Comparison of ENCODE assay signal across 16 cellular contexts in the genomic region with DNA sequence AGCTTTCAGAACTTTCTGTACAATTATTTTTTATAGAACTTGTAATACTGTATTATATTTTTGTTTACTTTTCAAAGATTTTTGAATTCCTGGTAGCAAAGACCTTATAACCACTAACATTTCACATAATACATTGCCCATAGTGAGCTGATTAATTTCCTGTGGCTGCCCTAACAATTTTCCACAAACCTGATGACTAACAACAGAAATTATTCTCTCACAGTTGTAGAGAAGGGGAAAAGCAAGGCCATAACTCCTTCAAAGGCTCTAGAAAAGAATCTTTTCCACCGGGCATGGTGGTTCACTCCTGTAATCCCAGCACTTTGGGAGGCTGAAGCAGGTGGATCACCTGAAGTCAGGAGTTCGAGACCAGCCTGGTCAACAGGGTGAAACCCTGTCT. TPM values are rescaled to one million over a fixed set of nuclear protein-coding genes. Genes with fewer than 3 reads are reported as not detected.
DNase-seq lines count a peak whose midpoint lies in the region; ATAC-seq, FAIRE-seq and TF ChIP-seq lines count a peak whose summit lies in the region.
"Had no signal": no experiment of that assay in that cellular context is flagged by ENCODE, and none has a peak within 500 bp of the region (broad histone marks: within the 10 kb centered on the region; RNA-seq: fewer than 3 reads in every experiment).

No MANE protein-coding gene starts in this region.

- TF ChIP-seq RAD21 in HepG2 (CRISPR knock-in tag; IDR thresholded peaks at IDR 0.05): no peak

- H3K27ac ChIP-seq in HepG2 (ENCODE audit: extremely low read length, insufficient read depth, low read length): no peak overlapping the region
- H3K27ac ChIP-seq: gastroesophageal sphincter had no signal

- peak overlapping the region; percentile 54 to 84 (median 69) for H3K27ac Mint-ChIP-seq in immature natural killer cell

- H3K27me3 Mint-ChIP-seq in immature natural killer cell (ENCODE audit: low read depth in 3 of 3): peaks cover 0 to 2% (median 0%) of the 10 kb centered on the region in 3 donors
- H3K27me3 Mint-ChIP-seq: CD4-positive, CD25-positive, alpha-beta regulatory T cell had no signal

- TF ChIP-seq CTCF in HepG2 (CRISPR knock-in tag; IDR thresholded peaks at IDR 0.05): no peak

- in situ Hi-C loops in HepG2 (cut with HindIII; ENCODE audit: extremely low pct_ligation_motif_present, low pct_unique_long_range_greater_than_20kb): no loop called here

- DNase-seq in AG08395 (ENCODE audit: low spot score) (peak; percentile 73), HS-5 (ENCODE audit: low read depth) (peak; percentile 25), astrocyte of the hippocampus (ENCODE audit: low read depth, low spot score) (peak; percentile 78), immature natural killer cell (no peak), HepG2 (ENCODE audit: low spot score) (no peak), RKO (ENCODE audit: low spot score) (no peak)
- DNase-seq: CD4-positive, CD25-positive, alpha-beta regulatory T cell; islet precursor cell; NCI-H1092 treated with DMSO at 0.1 percent for 48 hours; NCI-H510A treated with DMSO at 0.1 percent for 48 hours; retina had no signal

- no peak overlapping the region for H3K9ac ChIP-seq in HepG2 (ENCODE audit: insufficient read depth, low read depth, low read length)

- peaks cover 15% of the 10 kb centered on the region for H3K9me3 ChIP-seq in HepG2 (ENCODE audit: low read length)

- no peaks in the 10 kb centered on the region for H4K20me1 ChIP-seq in HepG2 (ENCODE audit: insufficient read depth, low read length)

- peaks cover 72 to 94% of the 10 kb centered on the region in 2 donors for H3K4me1 Mint-ChIP-seq in immature natural killer cell

- H3K27me3 ChIP-seq in HepG2 (ENCODE audit: control insufficient read depth in 1 of 2, insufficient read depth in 2 of 2, low read length in 2 of 2): no peaks in the 10 kb centered on the region
- H3K27me3 ChIP-seq: gastroesophageal sphincter had no signal

- TF ChIP-seq EP300 in HepG2 (IDR thresholded peaks at IDR 0.05; ENCODE audit: low read depth in 2 of 2, low read length in 2 of 2): no peak
- no peak for TF ChIP-seq EP300 in HepG2 (CRISPR knock-in tag; IDR thresholded peaks at IDR 0.05; ENCODE audit: borderline replicate concordance)

- intact Hi-C loops in HepG2 (cut with micrococcal nuclease; ENCODE audit: unreplicated experiment): no loop called here

- BruUV-seq in HepG2 (replicated peaks; lab: Mats Ljungman, UMichigan): no TSS peak

- FAIRE-seq in HepG2 (lab: Jason Lieb, UNC): no peak
- FAIRE-seq: TTC549 had no signal

- H3K79me2 ChIP-seq in HepG2 (ENCODE audit: insufficient read depth, low read length): no peaks in the 10 kb centered on the region

- CTCF ChIA-PET in HepG2 (lab: Yijun Ruan, JAX; ENCODE audit: low intra/inter-chr PET ratio, low total read pairs): no interaction called here

- POLR2A ChIA-PET in HepG2 (lab: Yijun Ruan, JAX): no interaction called here

- H3K4me1 ChIP-seq in HepG2 (ENCODE audit: insufficient read depth, low read length): peaks cover 27% of the 10 kb centered on the region

- H3K4me3 Mint-ChIP-seq in immature natural killer cell: peak overlapping the region in 4 of 5 donors; percentile 24 to 81 (median 73)
- H3K4me3 Mint-ChIP-seq: CD4-positive, CD25-positive, alpha-beta regulatory T cell had no signal

- H2AFZ ChIP-seq in HepG2 (ENCODE audit: low read length): no peak overlapping the region

- WGBS in HepG2 (ENCODE audit: low lambda C conversion rate): 86% methylated on average over 2 of the region's 2 CpGs

- no peak for TF ChIP-seq POLR2A in HepG2 (IDR thresholded peaks at IDR 0.05; ENCODE audit: insufficient read depth in 1 of 2, low read depth in 2 of 2, low read length in 2 of 2)

- no peak overlapping the region for H3K4me3 ChIP-seq in HepG2 (replicated peaks in 1 of 3; ENCODE audit: insufficient read depth in 1 of 3, low read depth in 2 of 3, low read length in 3 of 3)
- H3K4me3 ChIP-seq: gastroesophageal sphincter had no signal

- no peaks in the 10 kb centered on the region for H3K36me3 ChIP-seq in HepG2 (replicated peaks in 1 of 2; ENCODE audit: control insufficient read depth in 1 of 2, insufficient read depth in 2 of 2, low read length in 2 of 2)

- H3K4me2 ChIP-seq in HepG2 (ENCODE audit: low read depth, low read length): no peak overlapping the region

- peaks cover 8 to 27% (median 22%) of the 10 kb centered on the region in 6 donors for H3K9me3 Mint-ChIP-seq in immature natural killer cell

- ATAC-seq in HepG2 (no peak), HG02885 (IDR thresholded peaks at IDR 0.05; ENCODE audit: poor library complexity, unreplicated experiment) (no peak), HG03460 (IDR thresholded peaks at IDR 0.05; ENCODE audit: unreplicated experiment) (no peak)
- ATAC-seq: gastroesophageal sphincter had no signal

- H3K36me3 Mint-ChIP-seq in immature natural killer cell: peaks cover 20 to 27% (median 27%) of the 10 kb centered on the region in 3 donors

TF ChIP-seq in HepG2, 621 proteins besides CTCF, POLR2A, EP300 and RAD21 (continues in another document):
- TF ChIP-seq ZNF333 (CRISPR knock-in tag; IDR thresholded peaks at IDR 0.05; ENCODE audit: borderline replicate concordance) (no peak), KLF12 (CRISPR knock-in tag; IDR thresholded peaks at IDR 0.05; ENCODE audit: borderline replicate concordance) (no peak), KLF13 (CRISPR knock-in tag; IDR thresholded peaks at IDR 0.05) (no peak), DZIP1 (CRISPR knock-in tag; IDR thresholded peaks at IDR 0.05) (no peak)
- TF ChIP-seq, protein P1, sequence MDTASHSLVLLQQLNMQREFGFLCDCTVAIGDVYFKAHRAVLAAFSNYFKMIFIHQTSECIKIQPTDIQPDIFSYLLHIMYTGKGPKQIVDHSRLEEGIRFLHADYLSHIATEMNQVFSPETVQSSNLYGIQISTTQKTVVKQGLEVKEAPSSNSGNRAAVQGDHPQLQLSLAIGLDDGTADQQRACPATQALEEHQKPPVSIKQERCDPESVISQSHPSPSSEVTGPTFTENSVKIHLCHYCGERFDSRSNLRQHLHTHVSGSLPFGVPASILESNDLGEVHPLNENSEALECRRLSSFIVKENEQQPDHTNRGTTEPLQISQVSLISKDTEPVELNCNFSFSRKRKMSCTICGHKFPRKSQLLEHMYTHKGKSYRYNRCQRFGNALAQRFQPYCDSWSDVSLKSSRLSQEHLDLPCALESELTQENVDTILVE (CRISPR knock-in tag; IDR thresholded peaks at IDR 0.05): no peak

RNA-seq across cellular contexts. Expression of gene KLF12, which starts 19.1 kb away (rescaled TPM):
- 10 to 100 TPM; 19.6 to 28.1 (median 21.4) TPM for polyA plus RNA-seq in immature natural killer cell
- 0.66 and 1.2 TPM in 2 replicates for total RNA-seq in HepG2 (2016; rRNA removed; fragmentation: Illumina TruSeq; extraction: Trizol)
- total RNA-seq in HepG2 (2016; cell fraction: cytosol; rRNA removed; fragmentation: Illumina TruSeq; extraction: Trizol; ENCODE audit: low read depth): 0.35 and 0.40 TPM in 2 replicates
- total RNA-seq in HepG2 (2016; cell fraction: insoluble cytoplasmic fraction; rRNA removed; fragmentation: Illumina TruSeq; extraction: Trizol): 0.63 and 0.85 TPM in 2 replicates
- total RNA-seq in HepG2 (2016; cell fraction: membrane; rRNA removed; fragmentation: Illumina TruSeq; extraction: Trizol): 0.19 and 0.24 TPM in 2 replicates
- total RNA-seq in HepG2 (2016; cell fraction: nucleus; rRNA removed; fragmentation: Illumina TruSeq; extraction: Trizol): 1.3 and 1.4 TPM in 2 replicates
- 1.0 and 1.5 TPM in 2 replicates for polyA plus RNA-seq in HepG2 (2011; rRNA removed)
- polyA plus RNA-seq in HepG2 (2011; cell fraction: cytosol; rRNA removed): 0.38 and 0.64 TPM in 2 replicates
- 1.6 and 1.8 TPM in 2 replicates for polyA plus RNA-seq in HepG2 (2011; cell fraction: nucleus; rRNA removed)
- 1.9 and 4.0 TPM in 2 replicates for polyA plus RNA-seq in HepG2 (2012)
- 0.11 and 0.14 TPM in 2 replicates for polyA plus RNA-seq in HepG2 (2016; cell fraction: cytosol; fragmentation: Illumina TruSeq; extraction: Trizol; ENCODE audit: low read depth)
- 0.47 and 0.63 TPM in 2 replicates for polyA plus RNA-seq in HepG2 (2016; cell fraction: insoluble cytoplasmic fraction; fragmentation: Illumina TruSeq; extraction: Trizol; ENCODE audit: low read depth)
- 0.07 and 0.13 TPM in 2 replicates for polyA plus RNA-seq in HepG2 (2016; cell fraction: membrane; fragmentation: Illumina TruSeq; extraction: Trizol; ENCODE audit: low read depth)
- 0.59 and 0.63 TPM in 2 replicates for polyA plus RNA-seq in HepG2 (2016; cell fraction: nucleus; fragmentation: Illumina TruSeq; extraction: Trizol; ENCODE audit: insufficient read depth, low read depth)
- 13.2 and 77.0 TPM in 2 replicates for polyA minus RNA-seq in HepG2 (2011; rRNA and poly(A)+ RNA removed; ENCODE audit: low replicate concordance)
- polyA minus RNA-seq in HepG2 (2011; cell fraction: cytosol; rRNA and poly(A)+ RNA removed): 1.7 and 1.8 TPM in 2 replicates
- polyA minus RNA-seq in HepG2 (2011; cell fraction: nucleus; rRNA and poly(A)+ RNA removed): 7.0 and 8.9 TPM in 2 replicates
- total RNA-seq: G401 had no signal

Comparison
In these comparisons a context has a peak if more than half of its experiments do, and no peak if none do; other contexts are left out.
1. DNase-seq: peak in AG08395 (single experiment), HS-5 (single experiment) and astrocyte of the hippocampus (single experiment); none in immature natural killer cell (0 of 3), HepG2 (single experiment) and RKO (single experiment).